In the genomic region with DNA sequence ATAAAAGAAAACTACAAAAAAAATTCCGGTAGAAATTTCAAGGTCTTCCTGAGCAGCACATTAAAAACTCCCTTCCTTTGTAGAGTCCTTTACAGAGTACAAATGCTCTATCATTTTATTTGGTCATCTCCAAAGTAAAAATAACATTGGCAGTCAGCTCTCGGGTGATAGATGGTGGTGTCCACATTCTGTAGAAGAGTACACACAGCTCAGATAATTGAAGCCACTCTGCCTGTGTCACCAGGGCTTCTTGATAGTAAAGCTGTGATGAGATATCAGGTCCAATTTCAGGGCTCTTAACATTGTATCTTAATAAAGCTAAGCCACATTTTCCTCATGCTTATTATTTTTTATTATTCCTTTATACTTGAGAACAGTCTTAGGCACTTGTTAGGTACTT, we compare ENCODE assay signal across 3 cellular contexts.
"Had no signal": no experiment of that assay in that cellular context is flagged by ENCODE, and none has a peak within 500 bp of the region (broad histone marks: within the 10 kb centered on the region; RNA-seq: fewer than 3 reads in every experiment).

No MANE protein-coding gene starts in this region.

- H3K4me3 ChIP-seq: GM12878 had no signal

- ATAC-seq: GM12878 had no signal

- DNase-seq: GDM1, GF-D8 had no signal
